Comparison of ENCODE assay signal across 9 cellular contexts in the genomic region with DNA sequence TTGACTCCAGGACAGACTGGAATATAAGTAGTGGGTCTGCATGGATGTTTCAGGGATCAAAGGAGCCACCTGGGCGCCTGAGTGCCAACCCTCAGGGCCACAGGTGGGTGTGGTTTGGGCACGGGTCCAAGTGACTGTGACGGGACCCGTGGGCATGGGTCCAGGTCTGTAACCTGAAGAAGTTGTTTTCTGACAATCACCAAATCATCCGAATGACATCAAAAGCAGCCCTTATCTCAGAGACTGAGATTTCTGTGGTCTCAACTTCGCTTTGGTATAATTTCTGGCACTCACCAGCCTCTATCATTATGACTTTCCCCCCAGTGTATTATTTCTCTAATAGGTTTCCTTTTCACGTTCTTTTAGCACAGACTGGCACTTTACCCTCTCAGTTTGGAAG. TPM values are rescaled to one million over a fixed set of nuclear protein-coding genes. Genes with fewer than 3 reads are reported as not detected.
DNase-seq lines count a peak whose midpoint lies in the region; ATAC-seq and TF ChIP-seq lines count a peak whose summit lies in the region.
"Had no signal": no experiment of that assay in that cellular context is flagged by ENCODE, and none has a peak within 500 bp of the region (broad histone marks: within the 10 kb centered on the region; RNA-seq: fewer than 3 reads in every experiment).

No MANE protein-coding gene starts in this region.

- TF ChIP-seq POLR2A in gastroesophageal sphincter (IDR thresholded peaks at IDR 0.05) = no peak

- H3K27me3 ChIP-seq in gastroesophageal sphincter = no peaks in the 10 kb centered on the region

- no peaks in the 10 kb centered on the region for H3K9me3 Mint-ChIP-seq in T-helper 2 cell treated with Interferon-gamma antibody and Interleukin-4, amounts not matched to agents 5 μg/mL and 100 μg/mL, for 36 hours
- H3K9me3 Mint-ChIP-seq: CD4-positive, alpha-beta T cell had no signal

- H3K36me3 Mint-ChIP-seq in T-helper 2 cell treated with Interferon-gamma antibody and Interleukin-4, amounts not matched to agents 5 μg/mL and 100 μg/mL, for 36 hours (ENCODE audit: low read depth) = peaks cover 46% of the 10 kb centered on the region

- H3K4me3 Mint-ChIP-seq in T-helper 2 cell treated with Interferon-gamma antibody and Interleukin-4, amounts not matched to agents 5 μg/mL and 100 μg/mL, for 36 hours = no peak overlapping the region
- H3K4me3 Mint-ChIP-seq: CD4-positive, alpha-beta T cell had no signal

- no peaks in the 10 kb centered on the region for H3K9me3 ChIP-seq in gastroesophageal sphincter

- H3K27ac ChIP-seq in gastroesophageal sphincter (peak overlapping the region in 3 of 4 donors; percentile 21 to 56 (median 54)), substantia nigra (ENCODE audit: low read depth, low read length, poor library complexity, severe bottlenecking) (peak overlapping the region; percentile 95)

- peak overlapping the region; percentile 66 for H3K27ac Mint-ChIP-seq in T-helper 2 cell treated with Interferon-gamma antibody and Interleukin-4, amounts not matched to agents 5 μg/mL and 100 μg/mL, for 36 hours
- H3K27ac Mint-ChIP-seq: CD4-positive, alpha-beta T cell had no signal

- TF ChIP-seq CTCF in gastroesophageal sphincter (IDR thresholded peaks at IDR 0.05) = no peak

- DNase-seq in activated CD8-positive, alpha-beta memory T cell treated with anti-CD3 and anti-CD28 coated beads, Interleukin-2, amount 50 U/mL, for 48 hours = peak; percentile 86
- no peak for DNase-seq in activated CD8-positive, alpha-beta memory T cell treated with anti-CD3 and anti-CD28 coated beads, Interleukin-2, amount 50 U/mL, for 4 hours
- peak; percentile 48 for DNase-seq in T-helper 2 cell treated with Interferon-gamma antibody and Interleukin-4, amounts not matched to agents 5 μg/mL and 100 μg/mL, for 36 hours (ENCODE audit: low spot score)
- DNase-seq in substantia nigra (lab: John Stamatoyannopoulos, UW) (peak in 3 of 49 donors; percentile 13 to 65 (median 14)), HuH-7.5 (ENCODE audit: low spot score) (no peak), NAMALWA (ENCODE audit: low spot score) (no peak)
- DNase-seq: CD4-positive, alpha-beta T cell had no signal

- H3K4me3 ChIP-seq in gastroesophageal sphincter = no peak overlapping the region

- H3K27me3 Mint-ChIP-seq in T-helper 2 cell treated with Interferon-gamma antibody and Interleukin-4, amounts not matched to agents 5 μg/mL and 100 μg/mL, for 36 hours (ENCODE audit: low read depth) = no peaks in the 10 kb centered on the region
- H3K27me3 Mint-ChIP-seq: CD4-positive, alpha-beta T cell had no signal

- H3K4me1 Mint-ChIP-seq in T-helper 2 cell treated with Interferon-gamma antibody and Interleukin-4, amounts not matched to agents 5 μg/mL and 100 μg/mL, for 36 hours (ENCODE audit: low read depth) = peaks cover 22% of the 10 kb centered on the region

- H3K36me3 ChIP-seq in gastroesophageal sphincter = peaks cover 0 to 98% of the 10 kb centered on the region in 2 donors

- no peak for TF ChIP-seq EP300 in gastroesophageal sphincter (IDR thresholded peaks at IDR 0.05)

- 53 to 71% methylated on average over 3 to 5 of the region's 7 CpGs for WGBS in gastroesophageal sphincter (ENCODE audit: low coverage in 1 of 2), 2 donors

- peaks cover 0 to 18% (median 3%) of the 10 kb centered on the region in 3 donors for H3K4me1 ChIP-seq in gastroesophageal sphincter

- ATAC-seq in gastroesophageal sphincter (no peak), GM19463 (IDR thresholded peaks at IDR 0.05; ENCODE audit: unreplicated experiment) (no peak)

RNA-seq across cellular contexts. Expression of a gene that starts 24.4 kb away (rescaled TPM):
- total RNA-seq in gastroesophageal sphincter = under 1 TPM in 1 of 4 donors, not detected in 3; 0.64 TPM
- total RNA-seq: CD4-positive, alpha-beta T cell had no signal

RNA-seq across cellular contexts. Expression of a gene that starts 46.8 kb away (rescaled TPM):
- 10 to 100 TPM in 1 of 4 donors, 1 to 10 TPM in 3; 1.9 to 12.5 (median 7.1) TPM for total RNA-seq in gastroesophageal sphincter

Comparison
In these comparisons a context has a peak if more than half of its experiments do, and no peak if none do; other contexts are left out.
1. DNase-seq: peak in activated CD8-positive, alpha-beta memory T cell treated with anti-CD3 and anti-CD28 coated beads, Interleukin-2, amount 50 U/mL, for 48 hours (single experiment) and T-helper 2 cell treated with Interferon-gamma antibody and Interleukin-4, amounts not matched to agents 5 μg/mL and 100 μg/mL, for 36 hours (single experiment); none in activated CD8-positive, alpha-beta memory T cell treated with anti-CD3 and anti-CD28 coated beads, Interleukin-2, amount 50 U/mL, for 4 hours (single experiment), HuH-7.5 (single experiment) and NAMALWA (single experiment).